Comparison of ENCODE assay signal across 13 cellular contexts in genomic region chr6:50264995-50265571, GRCh38.
DNase-seq lines count a peak whose midpoint lies in the region; ATAC-seq and TF ChIP-seq lines count a peak whose summit lies in the region.
"Had no signal": no experiment of that assay in that cellular context is flagged by ENCODE, and none has a peak within 500 bp of the region (broad histone marks: within the 10 kb centered on the region; RNA-seq: fewer than 3 reads in every experiment).

No MANE protein-coding gene starts in this region.

- no peak overlapping the region for H2AFZ ChIP-seq in Loucy (ENCODE audit: low read length)

- H3K9me3 ChIP-seq in Loucy (ENCODE audit: insufficient read depth, low read depth, low read length) (no peaks in the 10 kb centered on the region), heart left ventricle (no peaks in the 10 kb centered on the region)

- H3K4me1 Mint-ChIP-seq in activated T-helper 17 cell treated with anti-CD3 and anti-CD28 coated beads, Interleukin-2, amount 50 U/mL, for 72 hours: no peaks in the 10 kb centered on the region

- ATAC-seq in activated T-helper 17 cell treated with anti-CD3 and anti-CD28 coated beads, Interleukin-2, amount 50 U/mL, for 72 hours (replicated peaks): no peak
- ATAC-seq in heart left ventricle: no peak

- TF ChIP-seq POLR2A in heart left ventricle (IDR thresholded peaks at IDR 0.05): no peak

- H3K27me3 ChIP-seq in Loucy (ENCODE audit: insufficient read depth, low read length, poor library complexity, severe bottlenecking) (no peaks in the 10 kb centered on the region), heart left ventricle (no peaks in the 10 kb centered on the region)
- H3K27me3 ChIP-seq: ovary had no signal

- H3K4me3 ChIP-seq in Loucy (ENCODE audit: low read length, poor library complexity, severe bottlenecking): no peak overlapping the region
- no peak overlapping the region for H3K4me3 ChIP-seq in cardiac fibroblast (replicated peaks in 1 of 2; ENCODE audit: low read depth in 2 of 2, low read length in 2 of 2)
- no peak overlapping the region for H3K4me3 ChIP-seq in heart left ventricle
- H3K4me3 ChIP-seq: ovary had no signal

- H4K20me1 ChIP-seq in Loucy (ENCODE audit: insufficient read depth, low read length, poor library complexity, severe bottlenecking): no peaks in the 10 kb centered on the region

- H3K9me3 Mint-ChIP-seq in activated T-helper 17 cell treated with anti-CD3 and anti-CD28 coated beads, Interleukin-2, amount 50 U/mL, for 72 hours: peaks cover 31% of the 10 kb centered on the region

- H3K4me1 ChIP-seq in Loucy (ENCODE audit: insufficient read depth, low read length, poor library complexity, severe bottlenecking) (no peaks in the 10 kb centered on the region), heart left ventricle (no peaks in the 10 kb centered on the region)

- H3K36me3 ChIP-seq in Loucy (ENCODE audit: insufficient read depth, low read length) (no peaks in the 10 kb centered on the region), heart left ventricle (no peaks in the 10 kb centered on the region)
- H3K36me3 ChIP-seq: ovary had no signal

- H3K4me2 ChIP-seq in Loucy (ENCODE audit: low read depth, low read length, poor library complexity, severe bottlenecking): no peak overlapping the region

- no peaks in the 10 kb centered on the region for H3F3A ChIP-seq in Loucy (ENCODE audit: low read depth)

- H3K27ac ChIP-seq in heart left ventricle: no peak overlapping the region
- H3K27ac ChIP-seq: ovary had no signal

- H3K27ac Mint-ChIP-seq in activated T-helper 17 cell treated with anti-CD3 and anti-CD28 coated beads, Interleukin-2, amount 50 U/mL, for 72 hours: no peak overlapping the region

- intact Hi-C loops in heart left ventricle (cut with DNase I): no loop called here

- TF ChIP-seq CTCF in Loucy (conservative IDR thresholded peaks at IDR 0.05; ENCODE audit: low read length): peak; percentile 61
- TF ChIP-seq CTCF in cardiac fibroblast (IDR thresholded peaks at IDR 0.05; ENCODE audit: low read depth, low read length): peak; percentile 12
- TF ChIP-seq CTCF in heart left ventricle (IDR thresholded peaks at IDR 0.05): peak in 2 of 12 donors; percentile 8 to 13

- H3K4me3 Mint-ChIP-seq in activated T-helper 17 cell treated with anti-CD3 and anti-CD28 coated beads, Interleukin-2, amount 50 U/mL, for 72 hours: no peak overlapping the region

- WGBS in heart left ventricle, 4 donors: 23 to 30% (median 24%) methylated on average over 2 of the region's 2 CpGs

- DNase-seq in DMS 273 (lab: John Stamatoyannopoulos, UW; ENCODE audit: unreplicated experiment) (peak; percentile 24), DMS 273 treated with DMSO at 0.1 percent for 48 hours (lab: John Stamatoyannopoulos, UW) (no peak), cardiac fibroblast (ENCODE audit: low read depth in 2 of 2) (peak in 1 of 2 donors; percentile 3), pons (ENCODE audit: low spot score) (peak; percentile 44), amygdala (lab: John Stamatoyannopoulos, UW) (no peak), heart left ventricle (no peak)
- DNase-seq: 8988T; activated CD8-positive, alpha-beta memory T cell treated with anti-CD3 and anti-CD28 coated beads, Interleukin-2, amount 50 U/mL, for 4 hours; cerebellar nuclear complex; ovary; Right ventricle myocardium superior had no signal

- no peaks in the 10 kb centered on the region for H3K79me2 ChIP-seq in Loucy (ENCODE audit: insufficient read depth, low read length)

- no peaks in the 10 kb centered on the region for H3K36me3 Mint-ChIP-seq in activated T-helper 17 cell treated with anti-CD3 and anti-CD28 coated beads, Interleukin-2, amount 50 U/mL, for 72 hours (ENCODE audit: low read depth)

- no peaks in the 10 kb centered on the region for H3K27me3 Mint-ChIP-seq in activated T-helper 17 cell treated with anti-CD3 and anti-CD28 coated beads, Interleukin-2, amount 50 U/mL, for 72 hours

- no peak overlapping the region for H3K9ac ChIP-seq in Loucy (ENCODE audit: low read depth, low read length, poor library complexity, severe bottlenecking)

- H3K9me2 ChIP-seq in Loucy (replicated peaks; ENCODE audit: low read depth, low read length): no peaks in the 10 kb centered on the region

Comparison
In these comparisons a context has a peak if more than half of its experiments do, and no peak if none do; other contexts are left out.
1. DNase-seq: peak in DMS 273 (single experiment) and pons (single experiment); none in DMS 273 treated with DMSO at 0.1 percent for 48 hours (single experiment), amygdala (0 of 56) and heart left ventricle (0 of 5).